Comparison of ENCODE assay signal across 23 cellular contexts in genomic region chr9:109245300-109245897, GRCh38.
A peak's percentile ranks its signal among the peaks of the same experiment; 100 is the strongest.
DNase-seq lines count a peak whose midpoint lies in the region; ATAC-seq and TF ChIP-seq lines count a peak whose summit lies in the region.
"Had no signal": no experiment of that assay in that cellular context is flagged by ENCODE, and none has a peak within 500 bp of the region (broad histone marks: within the 10 kb centered on the region; RNA-seq: fewer than 3 reads in every experiment).

No MANE protein-coding gene starts in this region.

- no peak overlapping the region for H3K9ac ChIP-seq in mesenchymal stem cell (ENCODE audit: low read length)

- H3K4me3 Mint-ChIP-seq in activated CD4-positive, alpha-beta T cell treated with anti-CD3 and anti-CD28 coated beads, Interleukin-2, amount 10 ng/mL, durations not matched to agents 7 days and 5 days = no peak overlapping the region
- H3K4me3 Mint-ChIP-seq: activated CD8-positive, alpha-beta T cell treated with anti-CD3 and anti-CD28 coated beads for 36 hours; activated naive CD8-positive, alpha-beta T cell treated with anti-CD3 and anti-CD28 coated beads for 36 hours; CD8-positive, alpha-beta T cell; endodermal cell; naive thymus-derived CD8-positive, alpha-beta T cell; stimulated activated naive CD8-positive, alpha-beta T cell treated with anti-CD3 and anti-CD28 coated beads, Interleukin-15, amount 100 ng/mL, for 72 hours; T-cell had no signal

- peaks cover 2% of the 10 kb centered on the region for H3K4me1 Mint-ChIP-seq in activated CD4-positive, alpha-beta T cell treated with anti-CD3 and anti-CD28 coated beads, Interleukin-2, amount 10 ng/mL, durations not matched to agents 7 days and 5 days

- intact Hi-C loops in heart right ventricle (cut with DNase I) = loop anchor here in 7 of 10 donors (2.0 to 10.0 kb wide), 6 partner anchors 67 to 279 kb away; partner anchors contain the start of gene EPB41L4B (in 4 of the 7)
- intact Hi-C loops in thyroid gland (cut with DNase I) = loop anchor here (5.0 kb wide), 1 partner anchor 72 kb away; no protein-coding TSS in a partner anchor

- H3K27ac Mint-ChIP-seq in activated CD4-positive, alpha-beta T cell treated with anti-CD3 and anti-CD28 coated beads, Interleukin-2, amount 10 ng/mL, durations not matched to agents 7 days and 5 days = no peak overlapping the region
- H3K27ac Mint-ChIP-seq: activated CD8-positive, alpha-beta T cell treated with anti-CD3 and anti-CD28 coated beads for 36 hours; activated naive CD8-positive, alpha-beta T cell treated with anti-CD3 and anti-CD28 coated beads for 36 hours; CD8-positive, alpha-beta T cell; endodermal cell; naive thymus-derived CD8-positive, alpha-beta T cell; T-cell had no signal

- H3K18ac ChIP-seq in mesenchymal stem cell (ENCODE audit: low read depth in 1 of 2, low read length in 2 of 2) = no peak overlapping the region

- no peak overlapping the region for H2AFZ ChIP-seq in mesenchymal stem cell (ENCODE audit: low read depth, low read length)

- H3K36me3 ChIP-seq in WERI-Rb-1 (peaks cover 16% of the 10 kb centered on the region), heart right ventricle (no peaks in the 10 kb centered on the region), thyroid gland (no peaks in the 10 kb centered on the region), mesenchymal stem cell (ENCODE audit: control insufficient read depth in 1 of 2, insufficient read depth in 2 of 2, low read depth in 1 of 2, low read length in 2 of 2) (no peaks in the 10 kb centered on the region)
- H3K36me3 ChIP-seq: gastroesophageal sphincter, SJSA1, tibial nerve had no signal

- TF ChIP-seq POLR2A in thyroid gland (IDR thresholded peaks at IDR 0.05) = no peak

- no peak overlapping the region for H4K8ac ChIP-seq in mesenchymal stem cell (ENCODE audit: low read length)

- DNase-seq in NCI-H345 (lab: John Stamatoyannopoulos, UW) (peak; percentile 53), NCI-H345 treated with DMSO at 0.1 percent for 48 hours (lab: John Stamatoyannopoulos, UW; ENCODE audit: unreplicated experiment) (no peak), WERI-Rb-1 (no peak), heart right ventricle (no peak), thyroid gland (no peak), mesenchymal stem cell (no peak), NCI-H2171 (lab: John Stamatoyannopoulos, UW) (no peak)
- DNase-seq in activated CD4-positive, alpha-beta T cell treated with anti-CD3 and anti-CD28 coated beads, Interleukin-2, amount 10 ng/mL, durations not matched to agents 7 days and 5 days = no peak
- DNase-seq: activated CD4-positive, alpha-beta T cell treated with anti-CD3 and anti-CD28 coated beads for 1 hour; activated naive CD8-positive, alpha-beta T cell treated with anti-CD3 and anti-CD28 coated beads for 36 hours; stimulated activated CD4-positive, alpha-beta T cell treated with anti-CD3 and anti-CD28 coated beads, Interleukin-1b, Interleukin-23, amount 100 ng/mL, for 48 hours had no signal

- peaks cover 0 to 20% (median 6%) of the 10 kb centered on the region in 9 donors for H3K4me1 ChIP-seq in heart right ventricle
- H3K4me1 ChIP-seq in thyroid gland = peaks cover 47 to 60% of the 10 kb centered on the region in 2 donors
- peaks cover 2% of the 10 kb centered on the region for H3K4me1 ChIP-seq in mesenchymal stem cell (ENCODE audit: control insufficient read depth, insufficient read depth, low read depth, low read length)
- H3K4me1 ChIP-seq: gastroesophageal sphincter had no signal

- H3K79me1 ChIP-seq in mesenchymal stem cell (replicated peaks; ENCODE audit: low read length, poor library complexity, severe bottlenecking) = no peaks in the 10 kb centered on the region

- H3K27me3 ChIP-seq in WERI-Rb-1 (ENCODE audit: insufficient read depth, low read depth, severe bottlenecking) = no peaks in the 10 kb centered on the region
- H3K27me3 ChIP-seq in heart right ventricle = peaks cover 0 to 20% (median 0%) of the 10 kb centered on the region in 7 donors
- no peaks in the 10 kb centered on the region for H3K27me3 ChIP-seq in thyroid gland
- H3K27me3 ChIP-seq in mesenchymal stem cell (ENCODE audit: control insufficient read depth in 1 of 2, insufficient read depth in 1 of 2, low read length in 2 of 2) = peaks cover 0 to 14% of the 10 kb centered on the region in 2 experiments
- H3K27me3 ChIP-seq: SJSA1, tibial nerve had no signal

- no peak overlapping the region for H3K4ac ChIP-seq in mesenchymal stem cell (ENCODE audit: low read depth in 1 of 2, low read length in 2 of 2)

- H3K27ac ChIP-seq in WERI-Rb-1 (peak overlapping the region; percentile 12; the same call in 1 of the 2 replicates), heart right ventricle (no peak overlapping the region), thyroid gland (peak overlapping the region in 2 of 3 donors; percentile 37 to 51), mesenchymal stem cell (ENCODE audit: low read length, poor library complexity, severe bottlenecking) (no peak overlapping the region)
- H3K27ac ChIP-seq: gastroesophageal sphincter, SJSA1 had no signal

- POLR2A ChIA-PET in activated CD4-positive, alpha-beta T cell treated with anti-CD3 and anti-CD28 coated beads, Interleukin-2, amount 10 ng/mL, durations not matched to agents 7 days and 5 days (lab: Charles Lee) = no interaction called here

- 61 to 76% methylated on average over 6 of the region's 6 CpGs for WGBS in heart right ventricle, 2 donors
- WGBS in thyroid gland, 2 donors = 70 to 90% methylated on average over 6 of the region's 6 CpGs
- 83% methylated on average over 6 of the region's 6 CpGs for WGBS in mesenchymal stem cell

- H3K9me3 ChIP-seq in WERI-Rb-1 (ENCODE audit: severe bottlenecking) = no peaks in the 10 kb centered on the region
- no peaks in the 10 kb centered on the region for H3K9me3 ChIP-seq in heart right ventricle
- no peaks in the 10 kb centered on the region for H3K9me3 ChIP-seq in thyroid gland
- H3K9me3 ChIP-seq in mesenchymal stem cell (ENCODE audit: control insufficient read depth, low read length) = no peaks in the 10 kb centered on the region
- H3K9me3 ChIP-seq: A549, gastroesophageal sphincter, SJSA1, tibial nerve had no signal

- H3K4me3 ChIP-seq in WERI-Rb-1 (ENCODE audit: low read depth, low read length) (no peak overlapping the region), heart right ventricle (no peak overlapping the region), thyroid gland (replicated peaks in 1 of 3) (no peak overlapping the region), mesenchymal stem cell (ENCODE audit: insufficient read depth in 1 of 2, low read depth in 1 of 2, low read length in 2 of 2) (no peak overlapping the region)
- H3K4me3 ChIP-seq: A549, gastroesophageal sphincter, K562, SJSA1, smooth muscle cell, tibial nerve had no signal

- H2BK12ac ChIP-seq in mesenchymal stem cell (ENCODE audit: low read length in 2 of 2) = no peak overlapping the region

- H2BK5ac ChIP-seq in mesenchymal stem cell (ENCODE audit: low read depth, low read length, poor library complexity, severe bottlenecking) = no peak overlapping the region

- H3K4me2 ChIP-seq in mesenchymal stem cell (ENCODE audit: low read length, poor library complexity, severe bottlenecking) = no peak overlapping the region
- H3K4me2 ChIP-seq: A549, smooth muscle cell had no signal

- H3K9me3 Mint-ChIP-seq in activated CD4-positive, alpha-beta T cell treated with anti-CD3 and anti-CD28 coated beads, Interleukin-2, amount 10 ng/mL, durations not matched to agents 7 days and 5 days = no peaks in the 10 kb centered on the region
- H3K9me3 Mint-ChIP-seq: activated CD8-positive, alpha-beta T cell treated with anti-CD3 and anti-CD28 coated beads for 36 hours; activated naive CD8-positive, alpha-beta T cell treated with anti-CD3 and anti-CD28 coated beads for 36 hours; CD8-positive, alpha-beta T cell; endodermal cell; naive thymus-derived CD8-positive, alpha-beta T cell; stimulated activated naive CD8-positive, alpha-beta T cell treated with anti-CD3 and anti-CD28 coated beads, Interleukin-15, amount 100 ng/mL, for 72 hours; T-cell had no signal

- no peak overlapping the region for H3K23ac ChIP-seq in mesenchymal stem cell (ENCODE audit: low read length in 2 of 2)

- no peak overlapping the region for H2BK120ac ChIP-seq in mesenchymal stem cell (ENCODE audit: low read depth, low read length)

- H3K14ac ChIP-seq in mesenchymal stem cell (ENCODE audit: low read length in 2 of 2) = no peak overlapping the region

- CTCF ChIA-PET in activated CD4-positive, alpha-beta T cell treated with anti-CD3 and anti-CD28 coated beads, Interleukin-2, amount 10 ng/mL, durations not matched to agents 7 days and 5 days (lab: Charles Lee) = interaction anchor here (1.2 kb wide), 1 partner anchor 52 kb away, joined by 8 read pairs; no protein-coding TSS in a partner anchor

- H2BK15ac ChIP-seq in mesenchymal stem cell (ENCODE audit: low read depth, poor library complexity, severe bottlenecking) = no peak overlapping the region

- no peak overlapping the region for H2AK5ac ChIP-seq in mesenchymal stem cell (ENCODE audit: low read length, severe bottlenecking)

- H3K27me3 Mint-ChIP-seq in activated CD4-positive, alpha-beta T cell treated with anti-CD3 and anti-CD28 coated beads, Interleukin-2, amount 10 ng/mL, durations not matched to agents 7 days and 5 days = peaks cover 25% of the 10 kb centered on the region

- H3K36me3 Mint-ChIP-seq in activated CD4-positive, alpha-beta T cell treated with anti-CD3 and anti-CD28 coated beads, Interleukin-2, amount 10 ng/mL, durations not matched to agents 7 days and 5 days (ENCODE audit: low read depth) = no peaks in the 10 kb centered on the region
- H3K36me3 Mint-ChIP-seq: activated naive CD8-positive, alpha-beta T cell treated with anti-CD3 and anti-CD28 coated beads for 36 hours; CD8-positive, alpha-beta T cell; naive thymus-derived CD8-positive, alpha-beta T cell; T-cell had no signal

- H4K91ac ChIP-seq in mesenchymal stem cell (ENCODE audit: low read length) = no peak overlapping the region

- ATAC-seq in heart right ventricle = peak in 6 of 8 donors; percentile 26 to 87 (median 42)

- TF ChIP-seq CTCF in WERI-Rb-1 (IDR thresholded peaks at IDR 0.05; ENCODE audit: low read depth, low read length) (no peak), heart right ventricle (IDR thresholded peaks at IDR 0.05) (no peak), thyroid gland (IDR thresholded peaks at IDR 0.05) (no peak)

Comparison
In these comparisons a context has a peak if more than half of its experiments do, and no peak if none do; other contexts are left out.
1. H3K27ac ChIP-seq: peak in WERI-Rb-1 (single experiment) and thyroid gland (2 of 3); none in heart right ventricle (0 of 10) and mesenchymal stem cell (single experiment).